ENCODE assay signal across 23 cellular contexts in the genomic region with DNA sequence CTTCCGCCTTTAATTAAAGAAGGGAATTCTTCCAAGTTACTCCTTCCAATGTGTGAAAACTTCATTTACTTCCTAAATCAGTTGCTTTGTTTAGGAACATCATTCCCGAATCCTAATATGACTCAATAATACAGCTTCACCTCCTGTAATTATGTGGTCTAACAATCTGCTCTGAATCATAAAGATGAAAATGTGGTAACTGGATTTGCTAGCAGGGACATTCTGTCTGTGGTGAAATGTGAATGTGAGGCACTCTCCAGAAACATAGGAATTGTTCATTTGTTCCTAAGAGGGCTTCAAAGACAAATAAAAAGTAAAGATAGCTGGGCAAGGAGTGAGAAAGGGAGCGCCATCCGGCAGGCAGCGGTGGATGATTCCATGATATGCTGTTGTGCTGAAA.
DNase-seq lines count a peak whose midpoint lies in the region; ATAC-seq lines count a peak whose summit lies in the region.
"Had no signal": no experiment of that assay in that cellular context is flagged by ENCODE, and none has a peak within 500 bp of the region (broad histone marks: within the 10 kb centered on the region; RNA-seq: fewer than 3 reads in every experiment).

No MANE protein-coding gene starts in this region.

- H3K27me3 ChIP-seq in adipocyte (replicated peaks; ENCODE audit: control insufficient read depth, insufficient read depth, low read length), result no peaks in the 10 kb centered on the region
- H3K27me3 ChIP-seq: adrenal gland, esophagus squamous epithelium had no signal

- no peak overlapping the region for H3K9ac ChIP-seq in adipocyte (ENCODE audit: low read length)
- H3K9ac ChIP-seq: parathyroid adenoma had no signal

- no peaks in the 10 kb centered on the region for H3K36me3 ChIP-seq in adipocyte (ENCODE audit: control insufficient read depth, insufficient read depth, low read length, severe bottlenecking)
- H3K36me3 ChIP-seq: adrenal gland, esophagus squamous epithelium had no signal

- no peaks in the 10 kb centered on the region for H3K9me3 ChIP-seq in adipocyte (ENCODE audit: control insufficient read depth, low read length)
- no peaks in the 10 kb centered on the region for H3K9me3 ChIP-seq in T-helper 17 cell (ENCODE audit: control insufficient read depth, low read length, poor library complexity, severe bottlenecking)
- H3K9me3 ChIP-seq: adrenal gland, esophagus squamous epithelium had no signal

- H3K9me3 Mint-ChIP-seq in activated naive CD4-positive, alpha-beta T cell treated with anti-CD3 and anti-CD28 coated beads, Interleukin-2, amount 50 U/mL, for 72 hours, result peaks cover 6 to 22% of the 10 kb centered on the region in 2 donors
- H3K9me3 Mint-ChIP-seq: natural killer cell treated with Interleukin-12 subunit alpha and Interleukin-12 subunit beta and Interleukin-15 and Interleukin-18, amount 100 ng/mL, for 72 hours; type B pancreatic cell had no signal

- peaks cover 0 to 6% of the 10 kb centered on the region in 2 donors for H3K36me3 Mint-ChIP-seq in activated naive CD4-positive, alpha-beta T cell treated with anti-CD3 and anti-CD28 coated beads, Interleukin-2, amount 50 U/mL, for 72 hours
- no peaks in the 10 kb centered on the region for H3K36me3 Mint-ChIP-seq in T-helper 17 cell (ENCODE audit: low read depth)
- H3K36me3 Mint-ChIP-seq: natural killer cell treated with Interleukin-12 subunit alpha and Interleukin-12 subunit beta and Interleukin-15 and Interleukin-18, amount 100 ng/mL, for 72 hours; T-cell had no signal

- intact Hi-C loops in Right ventricle myocardium inferior (cut with DNase I), result no loop called here

- H3K4me1 Mint-ChIP-seq in T-helper 17 cell, result peaks cover 2% of the 10 kb centered on the region

- ATAC-seq in activated naive CD4-positive, alpha-beta T cell treated with anti-CD3 and anti-CD28 coated beads, Interleukin-2, amount 50 U/mL, for 72 hours, result no peak
- no peak for ATAC-seq in Right ventricle myocardium inferior
- no peak for ATAC-seq in GM19452 (IDR thresholded peaks at IDR 0.05; ENCODE audit: unreplicated experiment)
- no peak for ATAC-seq in T-helper 17 cell
- ATAC-seq: left cardiac atrium had no signal

- H3K4me1 ChIP-seq in adipocyte (ENCODE audit: control insufficient read depth, insufficient read depth, low read length), result peaks cover 8% of the 10 kb centered on the region
- H3K4me1 ChIP-seq: adrenal gland, esophagus squamous epithelium, parathyroid adenoma had no signal

- H3K4me3 Mint-ChIP-seq in T-helper 17 cell, result no peak overlapping the region
- H3K4me3 Mint-ChIP-seq: natural killer cell treated with Interleukin-12 subunit alpha and Interleukin-12 subunit beta and Interleukin-15 and Interleukin-18, amount 100 ng/mL, for 72 hours; T-cell; type B pancreatic cell had no signal

- H3K4me3 ChIP-seq in adipocyte (ENCODE audit: low read length), result no peak overlapping the region
- H3K4me3 ChIP-seq: adrenal gland, esophagus squamous epithelium had no signal

- no peak overlapping the region for H3K27ac Mint-ChIP-seq in activated naive CD4-positive, alpha-beta T cell treated with anti-CD3 and anti-CD28 coated beads, Interleukin-2, amount 50 U/mL, for 72 hours
- no peak overlapping the region for H3K27ac Mint-ChIP-seq in T-helper 17 cell
- H3K27ac Mint-ChIP-seq: natural killer cell treated with Interleukin-12 subunit alpha and Interleukin-12 subunit beta and Interleukin-15 and Interleukin-18, amount 100 ng/mL, for 72 hours; T-cell; type B pancreatic cell had no signal

- H3K27me3 Mint-ChIP-seq in T-helper 17 cell, result no peaks in the 10 kb centered on the region
- H3K27me3 Mint-ChIP-seq: T-cell, type B pancreatic cell had no signal

- DNase-seq in Ammon's horn (ENCODE audit: low spot score), result peak; percentile 29
- peak; percentile 58 for DNase-seq in H4 (ENCODE audit: low spot score)
- peak; percentile 72 for DNase-seq in adipocyte (ENCODE audit: low read depth)
- peak; percentile 4 for DNase-seq in renal cortical epithelial cell (ENCODE audit: low read depth)
- no peak for DNase-seq in activated naive CD4-positive, alpha-beta T cell treated with anti-CD3 and anti-CD28 coated beads, Interleukin-2, amount 50 U/mL, for 72 hours (ENCODE audit: low spot score in 2 of 2)
- DNase-seq in Right ventricle myocardium inferior (ENCODE audit: missing footprints), result no peak
- DNase-seq in T-helper 17 cell, result no peak
- DNase-seq: activated CD4-positive, alpha-beta T cell treated with anti-CD3 and anti-CD28 coated beads for 4 hours; activated effector memory CD4-positive, alpha-beta T cell treated with Interleukin-2 at 50 U/mL for 16 hours; adrenal gland; DMS79 treated with DMSO at 0.1 percent for 48 hours; effector memory CD4-positive, alpha-beta T cell; esophagus squamous epithelium; left cardiac atrium; NCI-H2171 treated with DMSO at 0.1 percent for 48 hours; NCI-H774; SHP77 treated with DMSO at 0.1 percent for 48 hours; stimulated activated naive CD4-positive, alpha-beta T cell; T-cell had no signal

Comparison
In these comparisons a context has a peak if more than half of its experiments do, and no peak if none do; other contexts are left out.
1. DNase-seq: peak in Ammon's horn (single experiment), H4 (single experiment), adipocyte (single experiment) and renal cortical epithelial cell (single experiment); none in activated naive CD4-positive, alpha-beta T cell treated with anti-CD3 and anti-CD28 coated beads, Interleukin-2, amount 50 U/mL, for 72 hours (0 of 2), Right ventricle myocardium inferior (single experiment) and T-helper 17 cell (0 of 3).